Comparison of ENCODE assay signal across 20 cellular contexts in genomic region chr21:22200378-22201092, GRCh38.
"Had no signal": no experiment of that assay in that cellular context is flagged by ENCODE, and none has a peak within 500 bp of the region (broad histone marks: within the 10 kb centered on the region; RNA-seq: fewer than 3 reads in every experiment).

No MANE protein-coding gene starts in this region.

- H3K27me3 ChIP-seq: cardiac muscle cell, esophagus muscularis mucosa had no signal

- DNase-seq: activated CD4-positive, alpha-beta T cell treated with anti-CD3 and anti-CD28 coated beads for 1 hour; activated gamma-delta T cell treated with Interleukin-2 at 50 U/mL for 16 hours; amniotic stem cell; dermis blood vessel endothelial cell; effector memory CD4-positive, alpha-beta T cell; left colon; lower lobe of right lung; nucleus accumbens; stimulated activated CD4-positive, alpha-beta T cell treated with anti-CD3 and anti-CD28 coated beads, Interleukin-12 subunit alpha, Interleukin-12 subunit beta, amount 100 ng/mL, for 4 hours; stimulated activated CD4-positive, alpha-beta T cell treated with anti-CD3 and anti-CD28 coated beads, Interleukin-1b, Interleukin-23, amount 100 ng/mL, for 48 hours; stimulated activated CD8-positive, alpha-beta memory T cell treated with anti-CD3 and anti-CD28 coated beads, Interleukin-4, amount 100 ng/mL, for 48 hours; stimulated activated naive CD4-positive, alpha-beta T cell; T-helper 2 cell; uterus; WERI-Rb-1 had no signal

- FAIRE-seq: endothelial cell of umbilical vein had no signal

- H3K4me3 ChIP-seq: cardiac muscle cell, esophagus muscularis mucosa, lower lobe of right lung, uterus had no signal

- H3K36me3 ChIP-seq: cardiac muscle cell, esophagus muscularis mucosa, lower lobe of right lung, uterus, WERI-Rb-1 had no signal

- H3K4me3 Mint-ChIP-seq: activated naive CD8-positive, alpha-beta T cell; natural killer cell treated with Interleukin-12 subunit alpha and Interleukin-12 subunit beta and Interleukin-15 and Interleukin-18, amount 100 ng/mL, for 72 hours had no signal

- H3K27me3 Mint-ChIP-seq: activated naive CD8-positive, alpha-beta T cell; natural killer cell treated with Interleukin-12 subunit alpha and Interleukin-12 subunit beta and Interleukin-15 and Interleukin-18, amount 100 ng/mL, for 72 hours had no signal

- H3K4me1 ChIP-seq: esophagus muscularis mucosa, lower lobe of right lung, uterus had no signal

- H3K9me3 ChIP-seq: esophagus muscularis mucosa, lower lobe of right lung, uterus had no signal

- H3K27ac ChIP-seq: cardiac muscle cell, esophagus muscularis mucosa, lower lobe of right lung, uterus, WERI-Rb-1 had no signal

- ATAC-seq: left colon; lower lobe of right lung; natural killer cell treated with Interleukin-12 subunit alpha and Interleukin-12 subunit beta and Interleukin-15 and Interleukin-18, amount 100 ng/mL, for 72 hours had no signal

- H3K27ac Mint-ChIP-seq: activated naive CD8-positive, alpha-beta T cell; natural killer cell treated with Interleukin-12 subunit alpha and Interleukin-12 subunit beta and Interleukin-15 and Interleukin-18, amount 100 ng/mL, for 72 hours had no signal

- H3K36me3 Mint-ChIP-seq: activated naive CD8-positive, alpha-beta T cell had no signal
